2 cellular contexts compared by ENCODE assay signal in genomic region chr13:22112956-22113750, GRCh38.
TF ChIP-seq lines count a peak whose summit lies in the region.

No MANE protein-coding gene starts in this region.

TF ChIP-seq in GM12878, 131 proteins besides CTCF, POLR2A, EP300 and RAD21 (continued from another document):
- no peak for TF ChIP-seq TARDBP (IDR thresholded peaks at IDR 0.05; ENCODE audit: borderline replicate concordance)
- TF ChIP-seq STAT3 (IDR thresholded peaks at IDR 0.05; ENCODE audit: low read depth, low read length): no peak
- TF ChIP-seq POLR2AphosphoS5 (IDR thresholded peaks at IDR 0.05; ENCODE audit: low read length): no peak
- TF ChIP-seq MEF2A (IDR thresholded peaks at IDR 0.05; ENCODE audit: insufficient read depth, low read depth, low read length): no peak

TF ChIP-seq in WTC11, 78 proteins besides CTCF, POLR2A, EP300 and RAD21 (continued from another document):
- TF ChIP-seq PREB (CRISPR knock-in tag; IDR thresholded peaks at IDR 0.05; ENCODE audit: borderline replicate concordance) (no peak), TP53 (CRISPR knock-in tag; IDR thresholded peaks at IDR 0.05) (no peak), USF2 (CRISPR knock-in tag; IDR thresholded peaks at IDR 0.05) (no peak), ELF4 (CRISPR knock-in tag; IDR thresholded peaks at IDR 0.05; ENCODE audit: low read depth) (no peak), GTF2I (CRISPR knock-in tag; conservative IDR thresholded peaks at IDR 0.05) (no peak), ATF2 (CRISPR knock-in tag; IDR thresholded peaks at IDR 0.05; ENCODE audit: borderline replicate concordance, low read depth) (no peak), ZNF281 (CRISPR knock-in tag; IDR thresholded peaks at IDR 0.05) (no peak), IRF1 (CRISPR knock-in tag; IDR thresholded peaks at IDR 0.05) (no peak), ZNF138 (CRISPR knock-in tag; conservative IDR thresholded peaks at IDR 0.05) (no peak), HMGXB4 (CRISPR knock-in tag; IDR thresholded peaks at IDR 0.05) (no peak), ERG (CRISPR knock-in tag; IDR thresholded peaks at IDR 0.05) (no peak), AR (CRISPR knock-in tag; IDR thresholded peaks at IDR 0.05) (no peak), MXD4 (CRISPR knock-in tag; IDR thresholded peaks at IDR 0.05; ENCODE audit: borderline replicate concordance) (no peak)
